In genomic region chr2:19347619-19348562, GRCh38 we compare ENCODE assay signal across 8 cellular contexts. TPM values are rescaled to one million over a fixed set of nuclear protein-coding genes. Genes with fewer than 3 reads are reported as not detected.
DNase-seq lines count a peak whose midpoint lies in the region; ATAC-seq, FAIRE-seq and TF ChIP-seq lines count a peak whose summit lies in the region.

No MANE protein-coding gene starts in this region.

- under 1% methylated on average over 27 of the region's 76 CpGs for WGBS in mammary epithelial cell (ENCODE audit: low coverage, missing lambda C conversion rate)
- WGBS in small intestine, 3 donors: 1 to 2% (median 2%) methylated on average over 72 to 76 of the region's 76 CpGs

- H3K4me1 ChIP-seq in mammary epithelial cell (ENCODE audit: insufficient read depth, low read length): peaks cover 5% of the 10 kb centered on the region
- H3K4me1 ChIP-seq in small intestine (ENCODE audit: control insufficient read depth in 2 of 2, insufficient read depth in 1 of 2, low read depth in 1 of 2, low read length in 1 of 2): peaks cover 0 to 3% of the 10 kb centered on the region in 2 donors

- TSS peak; percentile 70 for BruUV-seq in mammary epithelial cell (replicated peaks; lab: Mats Ljungman, UMichigan)

- in situ Hi-C loops in GM18951 (cut with MboI; ENCODE audit: low sequenced_read_pairs, unreplicated experiment) (no loop called here), mammary epithelial cell (cut with MboI; ENCODE audit: low sequenced_read_pairs in 2 of 2) (no loop called here)

- H3K27me3 ChIP-seq in mammary epithelial cell (ENCODE audit: insufficient read depth, low read length) (no peaks in the 10 kb centered on the region), small intestine (ENCODE audit: control insufficient read depth in 2 of 2, insufficient read depth in 2 of 2, low read length in 2 of 2) (peaks cover 3 to 9% of the 10 kb centered on the region in 2 donors)

- H3K27ac ChIP-seq in mammary epithelial cell (ENCODE audit: insufficient read depth, low read depth, low read length) (peak overlapping the region; percentile 91), small intestine (ENCODE audit: low read depth in 1 of 2, low read length in 1 of 2) (peak overlapping the region; percentile 76 to 82)

- peak overlapping the region; percentile 91 for H3K9ac ChIP-seq in mammary epithelial cell (ENCODE audit: insufficient read depth, low read length)

- H3K4me2 ChIP-seq in mammary epithelial cell (ENCODE audit: insufficient read depth, low read depth, low read length): peak overlapping the region; percentile 84

- peak; percentile 95 for ATAC-seq in HG03159 (IDR thresholded peaks at IDR 0.05; ENCODE audit: unreplicated experiment)

- peaks cover 16% of the 10 kb centered on the region for H3K36me3 ChIP-seq in mammary epithelial cell (ENCODE audit: insufficient read depth, low read length)
- no peaks in the 10 kb centered on the region for H3K36me3 ChIP-seq in small intestine (ENCODE audit: control insufficient read depth in 2 of 2, insufficient read depth in 2 of 2, low read length in 2 of 2)

- H3K4me3 ChIP-seq in WI38 (ENCODE audit: low read depth, low read length) (peak overlapping the region; percentile 72), mammary epithelial cell (replicated peaks in 1 of 3; ENCODE audit: insufficient read depth in 1 of 3, low read depth in 2 of 3, low read length in 3 of 3) (peak overlapping the region; percentile 55 to 89 (median 83)), small intestine (ENCODE audit: low read depth in 1 of 2, low read length in 2 of 2) (peak overlapping the region; percentile 18 to 82)

- DNase-seq in AG08396 (ENCODE audit: low spot score) (peak; percentile 98), NCI-H2196 treated with DMSO at 0.1 percent for 48 hours (lab: John Stamatoyannopoulos, UW; ENCODE audit: unreplicated experiment) (peak; percentile 71), mammary epithelial cell (peak; percentile 93), iPS-NIHi7 (ENCODE audit: extremely low spot score) (peak; percentile 93), small intestine (peak; percentile 95)

- intact Hi-C loops in mammary epithelial cell (cut with micrococcal nuclease): loop anchor here (1.0 kb wide), 1 partner anchor 505 kb away; no protein-coding TSS in a partner anchor

- no peaks in the 10 kb centered on the region for H4K20me1 ChIP-seq in mammary epithelial cell (ENCODE audit: insufficient read depth, low read length)

- dilution Hi-C loops in mammary epithelial cell (cut with HindIII; ENCODE audit: low sequenced_read_pairs): no loop called here

- H3K9me3 ChIP-seq in mammary epithelial cell (replicated peaks; ENCODE audit: insufficient read depth, low read length) (no peaks in the 10 kb centered on the region), small intestine (ENCODE audit: control insufficient read depth, low read depth) (no peaks in the 10 kb centered on the region)

- TF ChIP-seq CTCF in WI38 (IDR thresholded peaks at IDR 0.05; ENCODE audit: low read depth, low read length): no peak
- TF ChIP-seq CTCF in mammary epithelial cell (conservative IDR thresholded peaks at IDR 0.05 in 1 of 2, IDR thresholded peaks at IDR 0.05 in 1 of 2; ENCODE audit: extremely low read depth in 1 of 2, insufficient read depth in 1 of 2, low read depth in 1 of 2, low read length in 2 of 2): no peak

- CTCF ChIA-PET in mammary epithelial cell (lab: Charles Lee; ENCODE audit: low non-redundant PET): no interaction called here

- peak overlapping the region; percentile 87 for H2AFZ ChIP-seq in mammary epithelial cell (ENCODE audit: low read depth, low read length)

- no peak for FAIRE-seq in small intestine (lab: Jason Lieb, UNC)

- H3K79me2 ChIP-seq in mammary epithelial cell (ENCODE audit: insufficient read depth, low read length): peaks cover 25% of the 10 kb centered on the region

- peak; percentile 97 for TF ChIP-seq POLR2A in GM18951 (IDR thresholded peaks at IDR 0.05; ENCODE audit: extremely low read depth, insufficient read depth, insufficient read length)

RNA-seq across cellular contexts. Expression of gene OSR1, which starts 10.5 kb away (rescaled TPM):
- 10 to 100 TPM; 37.8 to 45.9 TPM for total RNA-seq in mammary epithelial cell
- 31.8 TPM for polyA plus RNA-seq in mammary epithelial cell
- polyA minus RNA-seq in mammary epithelial cell: 19.6 TPM
- polyA plus RNA-seq in small intestine: 10 to 100 TPM in 1 of 3 donors, under 1 TPM in 1, not detected in 1; 0.27 to 12.2 TPM

Comparison
In these comparisons a context has a peak if more than half of its experiments do, and no peak if none do; other contexts are left out.
1. Peak in every context shown above with its lines: DNase-seq, ATAC-seq, H3K4me3 ChIP-seq and H3K27ac ChIP-seq.